ENCODE assay signal across 13 cellular contexts in the genomic region with DNA sequence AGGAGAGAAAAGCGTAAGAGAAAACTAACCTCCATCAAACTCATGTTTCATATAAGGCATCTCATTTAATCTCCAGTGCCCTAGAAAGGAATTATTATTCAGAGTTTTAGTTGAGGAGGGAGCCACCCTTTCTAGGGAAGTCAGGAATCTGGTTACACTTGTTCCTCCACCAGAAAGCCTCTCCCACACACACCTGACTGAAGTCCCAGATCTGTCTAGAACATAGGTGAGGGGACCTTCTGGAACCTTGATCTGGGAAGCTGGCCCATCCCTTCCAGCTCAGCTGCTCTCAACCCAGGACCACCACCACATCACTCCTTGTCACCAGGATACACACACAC. TPM values are rescaled to one million over a fixed set of nuclear protein-coding genes. Genes with fewer than 3 reads are reported as not detected.
A peak's percentile ranks its signal among the peaks of the same experiment; 100 is the strongest.
DNase-seq lines count a peak whose midpoint lies in the region; ATAC-seq and TF ChIP-seq lines count a peak whose summit lies in the region.
"Had no signal": no experiment of that assay in that cellular context is flagged by ENCODE, and none has a peak within 500 bp of the region (broad histone marks: within the 10 kb centered on the region; RNA-seq: fewer than 3 reads in every experiment).

No MANE protein-coding gene starts in this region.

- H3K27me3 ChIP-seq in HL-60 (ENCODE audit: insufficient read depth, poor library complexity, severe bottlenecking), result no peaks in the 10 kb centered on the region
- H3K27me3 ChIP-seq in breast epithelium, result no peaks in the 10 kb centered on the region

- POLR2A ChIA-PET in naive thymus-derived CD8-positive, alpha-beta T cell (lab: Charles Lee), result interaction anchor here (0.6 to 20.0 kb wide), 5 partner anchors 16 to 453 kb away, joined by 4 to 1200 read pairs (median 22); partner anchors contain the start of genes CEPT1, CHI3L2 and DRAM2
- POLR2A ChIA-PET in GM10248 (lab: Yijun Ruan, JAX), result interaction anchor here (0.6 to 0.7 kb wide), 2 partner anchors 19 to 130 kb away, joined by 3 to 5 read pairs; no protein-coding TSS in a partner anchor

- intact Hi-C loops in breast epithelium (cut with DNase I; ENCODE audit: low total_unique reads), result no loop called here

- CTCF ChIA-PET in GM10248 (lab: Yijun Ruan, JAX), result interaction anchor here (1.4 to 12.7 kb wide), 4 partner anchors 17 to 567 kb away, joined by 3 to 158 read pairs (median 3); no protein-coding TSS in a partner anchor

- peaks cover 31 to 86% (median 61%) of the 10 kb centered on the region in 4 donors for H3K4me1 Mint-ChIP-seq in naive thymus-derived CD8-positive, alpha-beta T cell

- peak overlapping the region; percentile 96 to 100 (median 99) for H3K4me3 Mint-ChIP-seq in naive thymus-derived CD8-positive, alpha-beta T cell

- peaks cover 26 to 32% (median 28%) of the 10 kb centered on the region in 3 donors for H3K36me3 Mint-ChIP-seq in naive thymus-derived CD8-positive, alpha-beta T cell

- no peaks in the 10 kb centered on the region for H3K27me3 Mint-ChIP-seq in naive thymus-derived CD8-positive, alpha-beta T cell

- no peak for TF ChIP-seq POLR2A in breast epithelium (IDR thresholded peaks at IDR 0.05)

- H3K27ac Mint-ChIP-seq in naive thymus-derived CD8-positive, alpha-beta T cell, result peak overlapping the region; percentile 89 to 99 (median 96)

- no peak for DNase-seq in HL-60 (ENCODE audit: low read depth in 1 of 2, low spot score in 1 of 2)
- no peak for DNase-seq in breast epithelium (ENCODE audit: low spot score in 2 of 2)
- DNase-seq in naive thymus-derived CD8-positive, alpha-beta T cell, result no peak
- no peak for DNase-seq in stimulated activated CD4-positive, alpha-beta T cell treated with anti-CD3 and anti-CD28 coated beads, Interleukin-4, amount 100 ng/mL, for 4 hours
- DNase-seq in HK-2 (ENCODE audit: unreplicated experiment), result no peak
- no peak for DNase-seq in GM10248 (ENCODE audit: extremely low spot score)
- DNase-seq: DMS 273 treated with DMSO at 0.1 percent for 48 hours, NCI-H1436 treated with DMSO at 0.1 percent for 48 hours had no signal

- H3K27ac ChIP-seq in C4-2B, result peak overlapping the region; percentile 67
- H3K27ac ChIP-seq in HL-60 (replicated peaks), result peak overlapping the region; percentile 94; the same call in 1 of the 2 replicates
- H3K27ac ChIP-seq in breast epithelium, result peak overlapping the region; percentile 96 to 98
- H3K27ac ChIP-seq: thoracic aorta had no signal

- ATAC-seq in naive thymus-derived CD8-positive, alpha-beta T cell, result no peak
- no peak for ATAC-seq in HG03159 (IDR thresholded peaks at IDR 0.05; ENCODE audit: unreplicated experiment)
- ATAC-seq: activated CD4-positive, CD25-positive, alpha-beta regulatory T cell treated with anti-CD3 and anti-CD28 coated beads, Interleukin-2, amount 50 U/mL, for 24 hours had no signal

- H3K4me1 ChIP-seq in breast epithelium, result peaks cover 6 to 11% of the 10 kb centered on the region in 2 donors

- H3K4me3 ChIP-seq in HL-60 (replicated peaks; ENCODE audit: insufficient read depth, low read length) (no peak overlapping the region), breast epithelium (peak overlapping the region in 1 of 3 donors; percentile 96)

- no peaks in the 10 kb centered on the region for H3K36me3 ChIP-seq in breast epithelium
- H3K36me3 ChIP-seq: thoracic aorta had no signal

- no peaks in the 10 kb centered on the region for H3K9me3 ChIP-seq in breast epithelium
- H3K9me3 ChIP-seq: thoracic aorta had no signal

- no peaks in the 10 kb centered on the region for H3K9me3 Mint-ChIP-seq in naive thymus-derived CD8-positive, alpha-beta T cell

- TF ChIP-seq CTCF in C4-2B (conservative IDR thresholded peaks at IDR 0.05), result no peak
- TF ChIP-seq CTCF in HL-60 (IDR thresholded peaks at IDR 0.05; ENCODE audit: insufficient read depth, low read length), result no peak
- no peak for TF ChIP-seq CTCF in breast epithelium (IDR thresholded peaks at IDR 0.05)
- no peak for TF ChIP-seq CTCF in GM10248 (IDR thresholded peaks at IDR 0.05; ENCODE audit: control extremely low read depth, extremely low read depth, low read depth, missing control alignments)

RNA-seq across cellular contexts. Expression of gene DENND2D, which starts 1.9 kb away (rescaled TPM):
- 10 to 100 TPM; 27.7 to 70.8 (median 34.4) TPM for total RNA-seq in breast epithelium
- 100 to 1,000 TPM; 274 to 289 TPM for total RNA-seq in naive thymus-derived CD8-positive, alpha-beta T cell
- polyA plus RNA-seq in naive thymus-derived CD8-positive, alpha-beta T cell, result 100 to 1,000 TPM; 161 to 395 (median 225) TPM

RNA-seq across cellular contexts. Expression of gene CHI3L2, which starts 25.2 kb away (rescaled TPM):
- 10 to 100 TPM in 2 of 3 donors, 1 to 10 TPM in 1; 9.5 to 22.0 (median 14.1) TPM for total RNA-seq in breast epithelium
- total RNA-seq in naive thymus-derived CD8-positive, alpha-beta T cell, result 1 to 10 TPM; 5.7 to 6.5 TPM
- polyA plus RNA-seq in naive thymus-derived CD8-positive, alpha-beta T cell, result 10 to 100 TPM; 45.4 to 69.0 (median 48.6) TPM
- total RNA-seq: fibroblast of villous mesenchyme had no signal
